ENCODE assay signal across 8 cellular contexts in the genomic region with DNA sequence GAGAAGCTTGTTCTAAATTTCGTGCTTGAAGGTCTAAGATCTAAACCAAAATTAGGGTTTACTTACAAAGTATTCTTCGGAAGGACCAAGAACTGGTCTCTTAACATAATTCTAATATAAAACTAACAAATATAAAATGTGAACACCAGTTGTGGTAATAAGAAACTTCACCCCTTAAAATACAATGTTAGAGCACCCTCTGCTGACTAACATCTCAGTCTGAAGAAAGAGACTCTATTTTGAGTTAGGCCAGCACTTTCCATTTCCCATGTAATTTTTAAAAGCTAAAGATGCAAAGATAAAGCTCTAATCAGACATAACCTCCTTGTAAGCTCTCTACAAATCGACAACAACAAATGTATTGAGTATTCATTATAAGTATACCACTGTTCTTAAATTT. TPM values are rescaled to one million over a fixed set of nuclear protein-coding genes. Genes with fewer than 3 reads are reported as not detected.
DNase-seq lines count a peak whose midpoint lies in the region; ATAC-seq and TF ChIP-seq lines count a peak whose summit lies in the region.

No MANE protein-coding gene starts in this region.

- peaks cover 14% of the 10 kb centered on the region for H3K36me3 Mint-ChIP-seq in CD4-positive, alpha-beta T cell (ENCODE audit: low read depth)

- no peaks in the 10 kb centered on the region for H3K9me3 ChIP-seq in CD4-positive, alpha-beta T cell (ENCODE audit: control insufficient read depth, low read length)
- no peaks in the 10 kb centered on the region for H3K9me3 ChIP-seq in left lung

- CTCF ChIA-PET in CD4-positive, alpha-beta T cell (lab: Charles Lee) = interaction anchor here (1.3 kb wide), 2 partner anchors 9 to 18 kb away, joined by 3 read pairs; no protein-coding TSS in a partner anchor

- ATAC-seq in CD4-positive, alpha-beta T cell (ENCODE audit: poor library complexity) = no peak
- ATAC-seq in left lung (peak; percentile 68), GM21367 (IDR thresholded peaks at IDR 0.05; ENCODE audit: unreplicated experiment) (no peak)

- POLR2A ChIA-PET in CD4-positive, alpha-beta T cell (lab: Charles Lee) = no interaction called here

- H3K27me3 Mint-ChIP-seq in CD4-positive, alpha-beta T cell = no peaks in the 10 kb centered on the region

- no peak overlapping the region for H3K4me3 ChIP-seq in left lung

- no peak for DNase-seq in CD4-positive, alpha-beta T cell
- DNase-seq in HT-29 (ENCODE audit: low spot score) (peak; percentile 48), astrocyte of the hippocampus (ENCODE audit: low read depth, low spot score) (peak; percentile 67), left lung (no peak), activated gamma-delta T cell treated with Interleukin-2 at 50 U/mL for 16 hours (no peak), DMS79 treated with DMSO at 0.1 percent for 48 hours (lab: John Stamatoyannopoulos, UW) (no peak)
- DNase-seq in activated CD4-positive, CD25-positive, alpha-beta regulatory T cell (lab: John Stamatoyannopoulos, UW) = no peak

- H3K4me1 ChIP-seq in left lung = no peaks in the 10 kb centered on the region

- H3K27ac ChIP-seq in CD4-positive, alpha-beta T cell (ENCODE audit: low read depth, low read length) = no peak overlapping the region
- no peak overlapping the region for H3K27ac ChIP-seq in left lung

- no peak overlapping the region for H3K27ac Mint-ChIP-seq in CD4-positive, alpha-beta T cell

- peaks cover 40% of the 10 kb centered on the region for H3K4me1 Mint-ChIP-seq in CD4-positive, alpha-beta T cell (ENCODE audit: low read depth)

- peaks cover 0 to 6% of the 10 kb centered on the region in 2 donors for H3K36me3 ChIP-seq in left lung

- no peaks in the 10 kb centered on the region for H3K27me3 ChIP-seq in CD4-positive, alpha-beta T cell (ENCODE audit: control insufficient read depth, insufficient read depth, low read length)
- H3K27me3 ChIP-seq in left lung = no peaks in the 10 kb centered on the region

- no peak overlapping the region for H3K4me3 Mint-ChIP-seq in CD4-positive, alpha-beta T cell

- TF ChIP-seq CTCF in CD4-positive, alpha-beta T cell (IDR thresholded peaks at IDR 0.05) = peak; percentile 43
- TF ChIP-seq CTCF in left lung (IDR thresholded peaks at IDR 0.05) = peak; percentile 21 to 23

- intact Hi-C loops in CD4-positive, alpha-beta T cell (cut with DNase I, micrococcal nuclease) = loop anchor here (2.0 to 10.0 kb wide), 5 partner anchors 568 to 870 kb away; no protein-coding TSS in a partner anchor
- intact Hi-C loops in left lung (cut with DNase I) = no loop called here

- no peaks in the 10 kb centered on the region for H3K9me3 Mint-ChIP-seq in CD4-positive, alpha-beta T cell

RNA-seq across cellular contexts. Expression of a gene that starts 24.6 kb away (rescaled TPM):
- total RNA-seq in CD4-positive, alpha-beta T cell = 10 to 100 TPM; 19.4 to 23.2 TPM
- 17.0 and 19.8 TPM in 2 replicates for total RNA-seq in HT-29 (2014; rRNA removed; shearing (Covaris generic))
- total RNA-seq in left lung = 10 to 100 TPM; 30.9 to 31.8 TPM

RNA-seq across cellular contexts. Expression of a gene that starts 59.6 kb away (rescaled TPM):
- total RNA-seq in CD4-positive, alpha-beta T cell = 10 to 100 TPM; 58.5 to 59.4 TPM
- total RNA-seq in HT-29 (2014; rRNA removed; shearing (Covaris generic)) = 31.3 and 31.7 TPM in 2 replicates
- 10 to 100 TPM; 23.7 to 37.1 TPM for total RNA-seq in left lung

Comparison
In these comparisons a context has a peak if more than half of its experiments do, and no peak if none do; other contexts are left out.
1. DNase-seq: peak in HT-29 (single experiment) and astrocyte of the hippocampus (single experiment); none in CD4-positive, alpha-beta T cell (0 of 10), left lung (0 of 2), activated gamma-delta T cell treated with Interleukin-2 at 50 U/mL for 16 hours (single experiment), DMS79 treated with DMSO at 0.1 percent for 48 hours (single experiment) and activated CD4-positive, CD25-positive, alpha-beta regulatory T cell (0 of 4).
2. intact Hi-C loops: an anchor here in CD4-positive, alpha-beta T cell (2.0 to 10.0 kb wide); none called in left lung.